Comparison of ENCODE assay signal across 1 cellular context in the genomic region with DNA sequence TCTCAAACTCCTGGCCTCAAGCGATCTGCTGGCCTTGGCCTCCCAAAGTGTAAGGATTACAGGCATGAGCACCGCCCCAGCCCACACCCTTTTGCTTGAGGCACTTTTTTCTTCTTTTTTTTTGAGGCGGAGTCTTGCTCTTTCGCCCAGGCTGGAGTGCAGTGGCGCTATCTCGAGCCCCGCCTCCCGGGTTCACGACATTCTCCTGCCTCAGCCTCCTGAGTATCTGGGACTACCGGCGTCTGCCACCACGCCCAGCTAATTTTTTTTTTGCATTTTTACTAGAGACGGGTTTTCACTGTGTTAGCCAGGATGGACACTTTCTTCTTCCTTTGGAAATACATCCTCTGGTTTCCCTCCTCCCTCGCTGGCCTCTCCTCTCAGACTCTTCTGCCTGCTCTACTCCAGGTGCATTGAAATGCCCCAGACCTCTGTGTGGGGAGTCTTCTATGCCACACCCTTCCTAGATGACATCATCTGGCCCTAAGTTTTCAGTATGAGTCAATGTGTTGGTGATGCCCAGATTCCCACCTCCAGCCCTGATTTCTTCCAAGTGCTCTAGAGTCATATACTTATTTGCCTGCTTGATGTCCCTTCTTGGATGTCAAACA.
TF ChIP-seq lines count a peak whose summit lies in the region.

No MANE protein-coding gene starts in this region.

TF ChIP-seq in H1, 55 proteins besides CTCF, POLR2A, EP300 and RAD21:
- TF ChIP-seq SUZ12 (IDR thresholded peaks at IDR 0.05; ENCODE audit: low read length) (no peak), CREB1 (IDR thresholded peaks at IDR 0.05) (no peak), CHD1 (IDR thresholded peaks at IDR 0.05; ENCODE audit: low read depth, low read length) (no peak), KDM4A (IDR thresholded peaks at IDR 0.05; ENCODE audit: low read depth, low read length, severe bottlenecking) (no peak), RFX5 (IDR thresholded peaks at IDR 0.05; ENCODE audit: borderline replicate concordance, low read depth, low read length) (no peak), SIN3A (conservative IDR thresholded peaks at IDR 0.05 in 1 of 2, IDR thresholded peaks at IDR 0.05 in 1 of 2; ENCODE audit: low read depth in 1 of 2, low read length in 2 of 2) (no peak)
